ENCODE assay signal across 9 cellular contexts in the genomic region with DNA sequence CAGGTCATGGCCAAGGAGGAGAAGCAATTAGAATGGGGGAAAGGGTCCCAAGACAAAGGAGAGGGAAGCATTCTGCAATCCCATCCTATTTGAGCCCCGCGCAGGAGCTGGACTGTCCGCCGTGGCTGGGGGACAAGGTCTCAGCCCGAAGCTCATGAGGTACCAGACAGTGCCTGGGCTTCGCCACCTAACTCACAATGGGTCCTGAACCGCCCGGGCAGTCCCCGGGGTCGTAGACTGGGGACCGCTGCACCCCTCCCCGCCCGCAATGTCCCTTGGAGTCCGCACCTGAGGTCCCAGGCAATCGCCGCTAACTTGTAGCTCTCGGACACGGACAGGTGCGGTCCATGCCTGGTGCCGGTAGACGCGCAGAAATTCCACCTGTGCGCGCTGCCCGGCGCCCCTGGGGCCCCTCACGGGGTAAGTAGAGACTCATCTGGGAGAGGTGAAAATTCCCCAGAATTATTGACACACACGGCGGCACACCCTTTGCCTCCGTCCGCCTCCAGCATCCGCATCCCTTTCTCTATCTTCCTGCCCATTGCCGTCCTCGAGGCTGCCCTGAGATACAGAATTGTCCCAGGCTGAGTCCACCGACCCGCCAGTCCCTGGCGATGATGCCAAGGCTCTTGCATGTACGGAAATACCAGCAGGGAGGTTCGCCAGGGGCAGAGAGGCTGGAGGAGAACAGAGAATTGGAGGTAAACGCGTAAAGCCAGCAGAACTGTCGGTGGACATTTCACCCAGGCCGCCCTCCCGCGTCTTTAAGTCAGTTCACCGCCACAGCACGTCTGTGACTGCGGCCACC. TPM values are rescaled to one million over a fixed set of nuclear protein-coding genes. Genes with fewer than 3 reads are reported as not detected.
DNase-seq lines count a peak whose midpoint lies in the region; ATAC-seq and TF ChIP-seq lines count a peak whose summit lies in the region.
"Had no signal": no experiment of that assay in that cellular context is flagged by ENCODE, and none has a peak within 500 bp of the region (broad histone marks: within the 10 kb centered on the region; RNA-seq: fewer than 3 reads in every experiment).

No MANE protein-coding gene starts in this region.

- peaks cover 85% of the 10 kb centered on the region for H3K27me3 Mint-ChIP-seq in neural crest cell (ENCODE audit: low read depth)
- H3K27me3 Mint-ChIP-seq in activated naive CD4-positive, alpha-beta T cell treated with anti-CD3 and anti-CD28 coated beads, Interleukin-2, amount 10 ng/mL, durations not matched to agents 7 days and 5 days, result peaks cover 34% of the 10 kb centered on the region

- H3K9ac ChIP-seq in NT2/D1 (ENCODE audit: insufficient read length, low read depth), result no peak overlapping the region

- no peaks in the 10 kb centered on the region for H3K9me3 Mint-ChIP-seq in neural crest cell
- no peaks in the 10 kb centered on the region for H3K9me3 Mint-ChIP-seq in activated naive CD4-positive, alpha-beta T cell treated with anti-CD3 and anti-CD28 coated beads, Interleukin-2, amount 10 ng/mL, durations not matched to agents 7 days and 5 days

- no peaks in the 10 kb centered on the region for H3K4me1 ChIP-seq in NT2/D1 (ENCODE audit: insufficient read depth, insufficient read length)
- no peaks in the 10 kb centered on the region for H3K4me1 ChIP-seq in foreskin keratinocyte

- peak overlapping the region; percentile 36 for H3K4me3 ChIP-seq in NT2/D1 (ENCODE audit: insufficient read length, low read depth)

- H3K27ac Mint-ChIP-seq in neural crest cell (ENCODE audit: unreplicated experiment), result no peak overlapping the region
- H3K27ac Mint-ChIP-seq in activated naive CD4-positive, alpha-beta T cell treated with anti-CD3 and anti-CD28 coated beads, Interleukin-2, amount 10 ng/mL, durations not matched to agents 7 days and 5 days, result no peak overlapping the region

- CTCF ChIA-PET in activated naive CD4-positive, alpha-beta T cell treated with anti-CD3 and anti-CD28 coated beads, Interleukin-2, amount 10 ng/mL, durations not matched to agents 7 days and 5 days (lab: Charles Lee), result no interaction called here

- H3K27me3 ChIP-seq in NT2/D1 (ENCODE audit: insufficient read depth, insufficient read length), result peaks cover 59% of the 10 kb centered on the region
- H3K27me3 ChIP-seq in foreskin keratinocyte, result peaks cover 49% of the 10 kb centered on the region

- peaks cover 20% of the 10 kb centered on the region for H3K4me1 Mint-ChIP-seq in neural crest cell
- no peaks in the 10 kb centered on the region for H3K4me1 Mint-ChIP-seq in activated naive CD4-positive, alpha-beta T cell treated with anti-CD3 and anti-CD28 coated beads, Interleukin-2, amount 10 ng/mL, durations not matched to agents 7 days and 5 days

- TF ChIP-seq CTCF in foreskin keratinocyte (conservative IDR thresholded peaks at IDR 0.05), result no peak
- TF ChIP-seq CTCF in neural crest cell (conservative IDR thresholded peaks at IDR 0.05), result no peak

- DNase-seq in AG20443 (ENCODE audit: low spot score) (peak; percentile 19), NT2/D1 (ENCODE audit: low read depth, low spot score) (no peak), foreskin keratinocyte (peak in 1 of 2 donors; percentile 2), neural crest cell (ENCODE audit: low read depth, low spot score) (peak; percentile 4), germinal center (ENCODE audit: low spot score) (no peak), KG1 (lab: John Stamatoyannopoulos, UW) (no peak)
- DNase-seq in activated naive CD4-positive, alpha-beta T cell treated with anti-CD3 and anti-CD28 coated beads, Interleukin-2, amount 10 ng/mL, durations not matched to agents 7 days and 5 days, result no peak
- DNase-seq: activated CD4-positive, alpha-beta T cell treated with anti-CD3 and anti-CD28 coated beads for 4 hours had no signal

- H3K4me3 Mint-ChIP-seq in neural crest cell, result peak overlapping the region; percentile 85
- H3K4me3 Mint-ChIP-seq in activated naive CD4-positive, alpha-beta T cell treated with anti-CD3 and anti-CD28 coated beads, Interleukin-2, amount 10 ng/mL, durations not matched to agents 7 days and 5 days, result no peak overlapping the region

- no peak overlapping the region for H3K27ac ChIP-seq in foreskin keratinocyte

- no peaks in the 10 kb centered on the region for H3K9me3 ChIP-seq in NT2/D1 (ENCODE audit: insufficient read depth, low read length)

- no peaks in the 10 kb centered on the region for H3K36me3 ChIP-seq in NT2/D1 (ENCODE audit: insufficient read depth, insufficient read length, low read length)

- H3K36me3 Mint-ChIP-seq in neural crest cell (ENCODE audit: low read depth), result no peaks in the 10 kb centered on the region
- H3K36me3 Mint-ChIP-seq in activated naive CD4-positive, alpha-beta T cell treated with anti-CD3 and anti-CD28 coated beads, Interleukin-2, amount 10 ng/mL, durations not matched to agents 7 days and 5 days, result no peaks in the 10 kb centered on the region

- ATAC-seq in foreskin keratinocyte (peak; percentile 7), GM19455 (IDR thresholded peaks at IDR 0.05; ENCODE audit: unreplicated experiment) (no peak)

RNA-seq across cellular contexts. Expression of a gene that starts 1.7 kb away (rescaled TPM):
- total RNA-seq in foreskin keratinocyte (not detected in 2 replicates), neural crest cell (0.14 TPM in 2 replicates)
- not detected in 2 replicates for polyA plus RNA-seq in foreskin keratinocyte

Comparison
In these comparisons a context has a peak if more than half of its experiments do, and no peak if none do; other contexts are left out.
1. DNase-seq: peak in AG20443 (single experiment) and neural crest cell (single experiment); none in NT2/D1 (single experiment), germinal center (single experiment), activated naive CD4-positive, alpha-beta T cell treated with anti-CD3 and anti-CD28 coated beads, Interleukin-2, amount 10 ng/mL, durations not matched to agents 7 days and 5 days (single experiment) and KG1 (single experiment).